Comparison of ENCODE assay signal across 8 cellular contexts in the genomic region with DNA sequence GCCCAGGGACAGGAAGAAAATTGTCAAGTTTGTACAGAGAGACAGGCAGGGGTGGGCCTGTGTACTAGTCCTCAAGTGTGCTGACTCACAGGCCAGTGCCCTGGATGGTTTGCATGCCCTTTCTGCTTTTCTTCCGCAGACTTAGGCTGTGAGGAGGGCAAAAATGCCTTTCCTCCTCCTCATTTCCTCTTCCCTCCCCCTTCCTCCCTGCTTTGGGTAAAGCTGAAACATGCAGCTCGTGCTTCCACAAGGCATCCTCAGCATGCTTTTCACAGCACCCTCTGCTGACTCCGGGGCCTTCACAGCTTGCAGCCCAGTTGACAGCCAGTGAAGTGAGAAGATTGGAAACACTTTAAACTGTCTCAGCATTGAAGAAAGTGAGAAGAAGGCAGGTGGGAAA.
A peak's percentile ranks its signal among the peaks of the same experiment; 100 is the strongest.
DNase-seq lines count a peak whose midpoint lies in the region; ATAC-seq, FAIRE-seq and TF ChIP-seq lines count a peak whose summit lies in the region.

No MANE protein-coding gene starts in this region.

- peak; percentile 65 for TF ChIP-seq CTCF in cardiac muscle cell (IDR thresholded peaks at IDR 0.05; ENCODE audit: low read depth, low read length)

- FAIRE-seq in H54 (lab: Jason Lieb, UNC): peak; percentile 95

- H3K27me3 ChIP-seq in cardiac muscle cell: no peaks in the 10 kb centered on the region

- TF ChIP-seq POLR2A in H54 (IDR thresholded peaks at IDR 0.05; ENCODE audit: low read depth, low read length): 0 out of 2 replicates have a peak, but pooled peaks have one; percentile 10

- no peaks in the 10 kb centered on the region for H3K9me3 ChIP-seq in cardiac muscle cell (ENCODE audit: low read depth)

- H3K27ac ChIP-seq in cardiac muscle cell: peak overlapping the region; percentile 65

- no peak for ATAC-seq in HG02759 (IDR thresholded peaks at IDR 0.05; ENCODE audit: unreplicated experiment)

- peaks cover 36% of the 10 kb centered on the region for H3K4me1 ChIP-seq in cardiac muscle cell (ENCODE audit: low read depth)

- DNase-seq in H54 (ENCODE audit: insufficient read length, low spot score) (peak; percentile 42), UCSD-AML1 (lab: John Stamatoyannopoulos, UW; ENCODE audit: unreplicated experiment) (peak; percentile 74), cardiac muscle cell (ENCODE audit: low read depth in 1 of 2, low spot score in 1 of 2) (peak; percentile 63 to 97), retina (peak; percentile 53), GM19238 (ENCODE audit: insufficient read length, low spot score) (no peak), SK-N-DZ (ENCODE audit: low spot score) (no peak)
- DNase-seq in stimulated activated CD8-positive, alpha-beta memory T cell treated with anti-CD3 and anti-CD28 coated beads, Interleukin-4, amount 100 ng/mL, for 48 hours: no peak

- no peaks in the 10 kb centered on the region for H3K36me3 ChIP-seq in cardiac muscle cell

- no peak overlapping the region for H3K4me3 ChIP-seq in cardiac muscle cell

Comparison
In these comparisons a context has a peak if more than half of its experiments do, and no peak if none do; other contexts are left out.
1. DNase-seq: peak in H54 (single experiment), UCSD-AML1 (single experiment), cardiac muscle cell (2 of 2) and retina (single experiment); none in stimulated activated CD8-positive, alpha-beta memory T cell treated with anti-CD3 and anti-CD28 coated beads, Interleukin-4, amount 100 ng/mL, for 48 hours (single experiment), GM19238 (single experiment) and SK-N-DZ (single experiment).